Comparison of ENCODE assay signal across 18 cellular contexts in the genomic region with DNA sequence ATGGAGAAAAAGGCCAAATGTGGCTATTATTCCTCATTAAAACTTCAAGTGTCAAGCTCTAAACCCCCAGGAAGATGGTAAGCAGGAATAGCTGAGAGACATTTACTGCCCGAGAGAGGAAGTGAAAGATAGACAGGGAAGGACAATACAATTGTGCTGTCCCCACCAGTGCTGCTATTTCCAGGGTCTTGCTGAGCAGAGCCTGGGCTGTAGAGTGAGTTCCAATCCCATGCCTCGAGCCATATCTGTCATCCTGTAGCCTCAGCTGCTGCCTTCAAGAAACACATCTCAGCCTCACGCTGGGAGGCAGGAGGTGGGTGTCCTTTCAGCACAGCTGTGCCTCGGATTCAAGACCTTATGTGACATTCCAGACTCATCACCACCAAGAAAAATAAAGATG.
A peak's percentile ranks its signal among the peaks of the same experiment; 100 is the strongest.
DNase-seq lines count a peak whose midpoint lies in the region; ATAC-seq and TF ChIP-seq lines count a peak whose summit lies in the region.
"Had no signal": no experiment of that assay in that cellular context is flagged by ENCODE, and none has a peak within 500 bp of the region (broad histone marks: within the 10 kb centered on the region; RNA-seq: fewer than 3 reads in every experiment).

No MANE protein-coding gene starts in this region.

- ATAC-seq in GM19328 (IDR thresholded peaks at IDR 0.05; ENCODE audit: unreplicated experiment) = no peak
- ATAC-seq: activated T-cell treated with anti-CD3 and anti-CD28 coated beads, Interleukin-2, amount 50 U/mL, for 72 hours had no signal

- DNase-seq in ELF-1 (ENCODE audit: low read depth, low spot score) = peak; percentile 42
- peak; percentile 2 to 36 for DNase-seq in NOMO-1 (lab: John Stamatoyannopoulos, UW; ENCODE audit: unreplicated experiment in 2 of 2)
- DNase-seq in globus pallidus (ENCODE audit: low spot score) = peak; percentile 42
- no peak for DNase-seq in osteocyte (ENCODE audit: extremely low spot score, unreplicated experiment)
- no peak for DNase-seq in NCI-H1048 (lab: John Stamatoyannopoulos, UW)
- DNase-seq in middle frontal gyrus (ENCODE audit: extremely low spot score, low spot score) = no peak
- DNase-seq in GOT3 (lab: John Stamatoyannopoulos, UW) = no peak
- DNase-seq: activated naive CD8-positive, alpha-beta T cell treated with anti-CD3 and anti-CD28 coated beads for 36 hours; activated T-cell treated with anti-CD3 and anti-CD28 coated beads, Interleukin-2, amount 50 U/mL, for 72 hours; brain microvascular endothelial cell; COR-L47; dermis blood vessel endothelial cell; erythroblast; immature natural killer cell; NCI-H1092; NCI-H774 had no signal

- no peak for TF ChIP-seq CTCF in osteocyte (IDR thresholded peaks at IDR 0.05)

- H3K36me3 Mint-ChIP-seq in osteocyte (ENCODE audit: unreplicated experiment) = no peaks in the 10 kb centered on the region
- H3K36me3 Mint-ChIP-seq: activated naive CD8-positive, alpha-beta T cell treated with anti-CD3 and anti-CD28 coated beads for 36 hours; immature natural killer cell; memory B cell had no signal

- no peaks in the 10 kb centered on the region for H3K9me3 Mint-ChIP-seq in osteocyte (ENCODE audit: unreplicated experiment)
- H3K9me3 Mint-ChIP-seq: activated naive CD8-positive, alpha-beta T cell treated with anti-CD3 and anti-CD28 coated beads for 36 hours; immature natural killer cell had no signal

- H3K4me1 Mint-ChIP-seq in osteocyte (ENCODE audit: unreplicated experiment) = peaks cover 32% of the 10 kb centered on the region
- H3K4me1 Mint-ChIP-seq: immature natural killer cell had no signal

- H3K27ac Mint-ChIP-seq in osteocyte (ENCODE audit: unreplicated experiment) = peak overlapping the region; percentile 58
- H3K27ac Mint-ChIP-seq: activated naive CD8-positive, alpha-beta T cell treated with anti-CD3 and anti-CD28 coated beads for 36 hours; activated T-cell treated with anti-CD3 and anti-CD28 coated beads, Interleukin-2, amount 50 U/mL, for 72 hours; immature natural killer cell; memory B cell had no signal

- no peak overlapping the region for H3K4me3 Mint-ChIP-seq in osteocyte (ENCODE audit: unreplicated experiment)
- H3K4me3 Mint-ChIP-seq: activated naive CD8-positive, alpha-beta T cell treated with anti-CD3 and anti-CD28 coated beads for 36 hours; activated T-cell treated with anti-CD3 and anti-CD28 coated beads, Interleukin-2, amount 50 U/mL, for 72 hours; immature natural killer cell; memory B cell had no signal

- H3K27me3 Mint-ChIP-seq in osteocyte (ENCODE audit: unreplicated experiment) = peaks cover 7% of the 10 kb centered on the region
- H3K27me3 Mint-ChIP-seq: memory B cell had no signal

Comparison
In these comparisons a context has a peak if more than half of its experiments do, and no peak if none do; other contexts are left out.
1. DNase-seq: peak in ELF-1 (single experiment), NOMO-1 (2 of 2) and globus pallidus (single experiment); none in osteocyte (single experiment), NCI-H1048 (single experiment), middle frontal gyrus (single experiment) and GOT3 (single experiment).